Comparison of ENCODE assay signal across 8 cellular contexts in genomic region chr2:218806346-218806978, GRCh38. TPM values are rescaled to one million over a fixed set of nuclear protein-coding genes. Genes with fewer than 3 reads are reported as not detected.
A peak's percentile ranks its signal among the peaks of the same experiment; 100 is the strongest.
DNase-seq lines count a peak whose midpoint lies in the region; ATAC-seq, FAIRE-seq and TF ChIP-seq lines count a peak whose summit lies in the region.

No MANE protein-coding gene starts in this region.

- no peak for TF ChIP-seq POLR2A in GM12892 (IDR thresholded peaks at IDR 0.05; ENCODE audit: low read depth, low read length)

- ATAC-seq in GM18498 (IDR thresholded peaks at IDR 0.05; ENCODE audit: unreplicated experiment), result no peak
- ATAC-seq in HG03521 (IDR thresholded peaks at IDR 0.05; ENCODE audit: unreplicated experiment), result no peak

- peaks cover 8% of the 10 kb centered on the region for H3K9me3 ChIP-seq in mesodermal cell (ENCODE audit: control insufficient read depth, low read length)

- peaks cover 9% of the 10 kb centered on the region for H3K4me1 ChIP-seq in mesodermal cell (ENCODE audit: control insufficient read depth, insufficient read depth, low read length, poor library complexity, severe bottlenecking)

- no peak for DNase-seq in GM12892 (ENCODE audit: insufficient read length)
- DNase-seq in NCI-H2029 treated with DMSO at 0.1 percent for 48 hours (lab: John Stamatoyannopoulos, UW), result peak; percentile 33
- peak; percentile 88 for DNase-seq in bronchial epithelial cell (ENCODE audit: low read depth)
- no peak for DNase-seq in NCI-H526 (lab: John Stamatoyannopoulos, UW)
- DNase-seq in T-helper 2 cell, result no peak

- peak overlapping the region; percentile 30 for H3K27ac ChIP-seq in mesodermal cell (ENCODE audit: low read depth, low read length, severe bottlenecking)

- WGBS in mesodermal cell (ENCODE audit: insufficient coverage in 2 of 2), 2 experiments, result 93% methylated on average over 6 of the region's 10 CpGs

- no peak for TF ChIP-seq CTCF in bronchial epithelial cell (IDR thresholded peaks at IDR 0.05; ENCODE audit: insufficient read depth, low read length, severe bottlenecking)

- H3K4me3 ChIP-seq in bronchial epithelial cell (ENCODE audit: low read depth, low read length) (no peak overlapping the region), mesodermal cell (ENCODE audit: extremely low read depth, insufficient read depth, low read length, poor library complexity, severe bottlenecking) (no peak overlapping the region)

- FAIRE-seq in GM12892 (lab: Jason Lieb, UNC) (peak; percentile 84), bronchial epithelial cell (lab: Jason Lieb, UNC) (no peak)

- no peaks in the 10 kb centered on the region for H3K27me3 ChIP-seq in bronchial epithelial cell (ENCODE audit: control insufficient read depth, insufficient read depth, low read length)

- H3K36me3 ChIP-seq in bronchial epithelial cell (ENCODE audit: control insufficient read depth, insufficient read depth, low read length), result no peaks in the 10 kb centered on the region
- H3K36me3 ChIP-seq in mesodermal cell (ENCODE audit: control insufficient read depth, insufficient read depth, low read length), result no peaks in the 10 kb centered on the region

RNA-seq across cellular contexts. Expression of gene CYP27A1, which starts 24.5 kb away (rescaled TPM):
- 0.55 TPM for polyA plus RNA-seq in GM12892 (2012; ENCODE audit: missing spikeins)
- 0.13 and 0.26 TPM in 2 replicates for total RNA-seq in bronchial epithelial cell
- polyA plus RNA-seq in mesodermal cell (2013, experiment 1 of 2), result 28.3 TPM
- polyA plus RNA-seq in mesodermal cell (2013, experiment 2 of 2), result 28.7 TPM

RNA-seq across cellular contexts. Expression of gene PRKAG3, which starts 25.1 kb away (rescaled TPM):
- polyA plus RNA-seq in GM12892 (2012; ENCODE audit: missing spikeins), result not detected
- not detected in 2 replicates for total RNA-seq in bronchial epithelial cell
- not detected for polyA plus RNA-seq in mesodermal cell (2013, experiment 1 of 2)
- not detected for polyA plus RNA-seq in mesodermal cell (2013, experiment 2 of 2)

RNA-seq across cellular contexts. Expression of gene WNT6, which starts 53.1 kb away (rescaled TPM):
- polyA plus RNA-seq in GM12892 (2012; ENCODE audit: missing spikeins), result not detected
- total RNA-seq in bronchial epithelial cell, result not detected in 2 replicates
- 0.22 TPM for polyA plus RNA-seq in mesodermal cell (2013, experiment 1 of 2)
- 0.40 TPM for polyA plus RNA-seq in mesodermal cell (2013, experiment 2 of 2)

Comparison
In these comparisons a context has a peak if more than half of its experiments do, and no peak if none do; other contexts are left out.
1. DNase-seq: peak in NCI-H2029 treated with DMSO at 0.1 percent for 48 hours (single experiment) and bronchial epithelial cell (single experiment); none in GM12892 (single experiment), NCI-H526 (0 of 2) and T-helper 2 cell (0 of 5).